In the genomic region with DNA sequence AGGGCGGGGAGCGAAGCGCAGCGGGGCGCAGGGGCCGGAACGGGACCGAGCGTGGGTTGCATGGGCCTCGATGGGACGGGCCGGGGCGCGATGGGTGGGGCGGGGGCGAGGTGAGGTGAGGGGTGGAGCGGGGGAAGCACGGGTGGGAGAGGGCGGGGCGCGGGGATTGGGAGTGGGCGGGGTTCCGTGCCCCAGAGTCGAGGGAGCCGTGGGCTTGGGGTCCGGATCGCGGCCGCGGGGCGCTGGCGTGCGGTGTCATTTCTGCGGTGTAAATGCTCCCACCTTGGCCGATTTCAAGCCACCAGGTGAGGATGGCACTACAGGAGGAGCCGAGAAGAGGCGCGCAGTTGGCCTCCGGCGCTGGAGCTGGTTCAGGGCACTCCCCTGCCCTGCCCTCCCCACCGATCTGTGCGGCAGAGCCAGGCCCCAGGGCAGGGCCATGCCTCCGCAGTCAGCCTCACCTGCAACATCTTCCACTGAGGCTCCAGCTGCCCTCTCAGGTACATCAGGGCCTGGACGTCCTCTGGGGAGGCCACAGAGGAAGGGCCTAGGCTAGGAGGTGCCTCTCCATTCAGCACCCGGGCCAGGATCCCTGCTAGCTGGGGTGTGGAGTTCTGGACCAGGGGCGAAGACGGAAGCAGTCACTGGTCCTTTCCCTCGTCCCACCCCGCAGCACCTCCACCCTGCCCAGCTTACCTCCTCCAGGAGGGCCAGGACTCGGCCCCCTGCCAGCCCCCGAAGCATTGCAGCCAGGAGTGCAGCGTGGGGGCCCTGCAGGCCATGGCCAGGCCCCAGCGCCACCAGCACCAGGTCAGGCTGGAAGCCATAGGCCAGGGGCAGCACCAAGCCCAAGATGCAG, we compare ENCODE assay signal across 8 cellular contexts. TPM values are rescaled to one million over a fixed set of nuclear protein-coding genes. Genes with fewer than 3 reads are reported as not detected.
DNase-seq lines count a peak whose midpoint lies in the region; ATAC-seq and TF ChIP-seq lines count a peak whose summit lies in the region.

No MANE protein-coding gene starts in this region.

- H3K4me2 ChIP-seq in GM23248 (ENCODE audit: unreplicated experiment) (peak overlapping the region; percentile 87), neuronal stem cell (ENCODE audit: insufficient read depth, low read length, poor library complexity, severe bottlenecking) (peak overlapping the region; percentile 95)

- H4K91ac ChIP-seq in neuronal stem cell (ENCODE audit: low read depth, low read length, poor library complexity), result no peak overlapping the region

- H2BK5ac ChIP-seq in neuronal stem cell (ENCODE audit: low read length), result peak overlapping the region; percentile 83

- in situ Hi-C loops in GM23248 (cut with MboI), result no loop called here

- H3K4me3 ChIP-seq in GM23248 (peak overlapping the region; percentile 94), SK-N-MC (peak overlapping the region; percentile 90), epithelial cell of proximal tubule (ENCODE audit: low read depth, low read length) (peak overlapping the region; percentile 97), neuronal stem cell (ENCODE audit: low read length in 2 of 2) (peak overlapping the region; percentile 85 to 93)

- H3K79me1 ChIP-seq in neuronal stem cell (ENCODE audit: low read depth, low read length), result peaks cover 31% of the 10 kb centered on the region

- H3K4me1 ChIP-seq in GM23248 (ENCODE audit: insufficient read depth) (peaks cover 19% of the 10 kb centered on the region), neuronal stem cell (ENCODE audit: control insufficient read depth in 2 of 2, insufficient read depth in 1 of 2, low read depth in 1 of 2, low read length in 2 of 2) (peaks cover 23 to 42% of the 10 kb centered on the region in 2 donors)

- no peak for TF ChIP-seq CTCF in epithelial cell of proximal tubule (conservative IDR thresholded peaks at IDR 0.05; ENCODE audit: low read depth, low read length)

- H2AFZ ChIP-seq in GM23248, result peak overlapping the region; percentile 92
- peak overlapping the region; percentile 97 for H2AFZ ChIP-seq in neuronal stem cell (ENCODE audit: low read length)

- H3K18ac ChIP-seq in neuronal stem cell (ENCODE audit: low read length), result peak overlapping the region; percentile 98

- H2BK120ac ChIP-seq in neuronal stem cell (ENCODE audit: low read depth, low read length), result no peak overlapping the region

- DNase-seq in GM23248 (no peak), SK-N-MC (ENCODE audit: low read depth, low spot score) (no peak), epithelial cell of proximal tubule (ENCODE audit: low read depth) (no peak), neuronal stem cell (ENCODE audit: low spot score) (no peak), NCI-H187 (lab: John Stamatoyannopoulos, UW) (no peak), hepatic stellate cell (ENCODE audit: low spot score) (no peak)
- no peak for DNase-seq in stimulated activated CD4-positive, alpha-beta T cell treated with anti-CD3 and anti-CD28 coated beads, Interleukin-1b, Interleukin-23, amount 100 ng/mL, for 48 hours

- WGBS in GM23248 (ENCODE audit: low coverage in 1 of 2, low lambda C conversion rate in 2 of 2, missing lambda C conversion rate in 2 of 2), 2 experiments, result 14 to 31% methylated on average over 14 to 39 of the region's 53 CpGs
- WGBS in neuronal stem cell (ENCODE audit: extremely low coverage in 2 of 2, insufficient read length in 2 of 2, insufficient replicate concordance in 1 of 2), 2 donors, result no CpG with 5 or more reads among the region's 53 CpGs

- peaks cover 81% of the 10 kb centered on the region for H3K79me2 ChIP-seq in GM23248 (ENCODE audit: insufficient read depth)

- H3K9me2 ChIP-seq in GM23248 (ENCODE audit: insufficient read depth), result no peaks in the 10 kb centered on the region

- H3K9me3 ChIP-seq in GM23248 (ENCODE audit: low read depth) (no peaks in the 10 kb centered on the region), SK-N-MC (ENCODE audit: low read depth, low read length) (no peaks in the 10 kb centered on the region), neuronal stem cell (replicated peaks in 1 of 2; ENCODE audit: control insufficient read depth in 2 of 2, insufficient read depth in 1 of 2, low read depth in 1 of 2, low read length in 2 of 2) (no peaks in the 10 kb centered on the region)

- H2AK5ac ChIP-seq in neuronal stem cell (ENCODE audit: low read depth, low read length), result peak overlapping the region; percentile 82

- no peak for ATAC-seq in HG03469 (IDR thresholded peaks at IDR 0.05; ENCODE audit: unreplicated experiment)

- peak overlapping the region; percentile 85 for H3K4ac ChIP-seq in neuronal stem cell (ENCODE audit: low read length)

- peak overlapping the region; percentile 76 for H3K27ac ChIP-seq in GM23248
- peak overlapping the region; percentile 84; the same call in 1 of the 2 replicates for H3K27ac ChIP-seq in SK-N-MC
- H3K27ac ChIP-seq in neuronal stem cell (replicated peaks; ENCODE audit: low read length), result peak overlapping the region; percentile 89

- no peak overlapping the region for H2BK15ac ChIP-seq in neuronal stem cell (ENCODE audit: low read length)

- peak overlapping the region; percentile 77 for H2BK12ac ChIP-seq in neuronal stem cell (ENCODE audit: low read length)

- H4K20me1 ChIP-seq in GM23248 (ENCODE audit: insufficient read depth), result no peaks in the 10 kb centered on the region

- H3F3A ChIP-seq in GM23248 (ENCODE audit: insufficient read depth), result no peaks in the 10 kb centered on the region

- H3K36me3 ChIP-seq in GM23248 (ENCODE audit: low read depth) (no peaks in the 10 kb centered on the region), SK-N-MC (ENCODE audit: insufficient read depth, low read length) (no peaks in the 10 kb centered on the region), neuronal stem cell (replicated peaks in 1 of 2; ENCODE audit: control insufficient read depth in 2 of 2, insufficient read depth in 2 of 2, low read length in 2 of 2) (peaks cover 17 to 35% of the 10 kb centered on the region in 2 donors)

- H3K27me3 ChIP-seq in GM23248 (replicated peaks; ENCODE audit: insufficient read depth) (no peaks in the 10 kb centered on the region), neuronal stem cell (ENCODE audit: control insufficient read depth in 3 of 3, insufficient read depth in 3 of 3, low read depth in 1 of 3, low read length in 3 of 3) (no peaks in the 10 kb centered on the region)

- no peak overlapping the region for H4K8ac ChIP-seq in neuronal stem cell (ENCODE audit: low read depth, low read length)

- H3K9ac ChIP-seq in GM23248, result peak overlapping the region; percentile 92
- peak overlapping the region; percentile 87 for H3K9ac ChIP-seq in SK-N-MC (ENCODE audit: insufficient read length)
- peak overlapping the region; percentile 99 for H3K9ac ChIP-seq in neuronal stem cell (ENCODE audit: low read depth, low read length, poor library complexity)

- peak overlapping the region; percentile 99 for H3K23ac ChIP-seq in neuronal stem cell (ENCODE audit: low read depth, low read length, poor library complexity)

- H3K14ac ChIP-seq in neuronal stem cell (ENCODE audit: low read length), result peak overlapping the region; percentile 84

RNA-seq across cellular contexts. Expression of a gene that starts 0.6 kb away (rescaled TPM):
- 32.0 and 33.8 TPM in 2 replicates for total RNA-seq in GM23248 (2014; rRNA removed; shearing (Covaris generic))
- polyA plus RNA-seq in GM23248 (2016; fragmentation: Nextera tagmentation; extraction: Ambion mirVana), result 13.2 and 16.6 TPM in 2 replicates
- total RNA-seq in epithelial cell of proximal tubule, result 19.8 and 26.1 TPM in 2 replicates
- 12.1 TPM for polyA plus RNA-seq in neuronal stem cell (2013, experiment 1 of 2)
- 12.1 TPM for polyA plus RNA-seq in neuronal stem cell (2013, experiment 2 of 2)

RNA-seq across cellular contexts. Expression of a gene that starts 5.6 kb away (rescaled TPM):
- 16.8 and 19.2 TPM in 2 replicates for total RNA-seq in GM23248 (2014; rRNA removed; shearing (Covaris generic))
- 4.3 and 6.6 TPM in 2 replicates for polyA plus RNA-seq in GM23248 (2016; fragmentation: Nextera tagmentation; extraction: Ambion mirVana)
- total RNA-seq in epithelial cell of proximal tubule, result 18.8 and 40.6 TPM in 2 replicates
- polyA plus RNA-seq in neuronal stem cell (2013, experiment 1 of 2), result 20.1 TPM
- 18.8 TPM for polyA plus RNA-seq in neuronal stem cell (2013, experiment 2 of 2)

RNA-seq across cellular contexts. Expression of a gene that starts 16.0 kb away (rescaled TPM):
- 22.8 and 28.7 TPM in 2 replicates for total RNA-seq in GM23248 (2014; rRNA removed; shearing (Covaris generic))
- polyA plus RNA-seq in GM23248 (2016; fragmentation: Nextera tagmentation; extraction: Ambion mirVana), result 20.7 and 23.2 TPM in 2 replicates
- total RNA-seq in epithelial cell of proximal tubule, result 33.9 and 56.0 TPM in 2 replicates
- polyA plus RNA-seq in neuronal stem cell (2013, experiment 1 of 2), result 28.8 TPM
- polyA plus RNA-seq in neuronal stem cell (2013, experiment 2 of 2), result 28.1 TPM

RNA-seq across cellular contexts. Expression of a gene that starts 24.7 kb away (rescaled TPM):
- 9.8 and 12.3 TPM in 2 replicates for total RNA-seq in GM23248 (2014; rRNA removed; shearing (Covaris generic))
- 1.0 and 1.2 TPM in 2 replicates for polyA plus RNA-seq in GM23248 (2016; fragmentation: Nextera tagmentation; extraction: Ambion mirVana)
- 5.4 and 8.4 TPM in 2 replicates for total RNA-seq in epithelial cell of proximal tubule
- 4.0 TPM for polyA plus RNA-seq in neuronal stem cell (2013, experiment 1 of 2)
- polyA plus RNA-seq in neuronal stem cell (2013, experiment 2 of 2), result 3.6 TPM

RNA-seq across cellular contexts. Expression of a gene that starts 44.6 kb away (rescaled TPM):
- 24.3 and 29.1 TPM in 2 replicates for total RNA-seq in GM23248 (2014; rRNA removed; shearing (Covaris generic))
- polyA plus RNA-seq in GM23248 (2016; fragmentation: Nextera tagmentation; extraction: Ambion mirVana), result 5.0 and 9.6 TPM in 2 replicates
- total RNA-seq in epithelial cell of proximal tubule, result 31.0 and 31.1 TPM in 2 replicates
- 11.5 TPM for polyA plus RNA-seq in neuronal stem cell (2013, experiment 1 of 2)
- polyA plus RNA-seq in neuronal stem cell (2013, experiment 2 of 2), result 11.4 TPM
